In genomic region chr14:68633131-68633991, GRCh38 we compare ENCODE assay signal across 9 cellular contexts.
DNase-seq lines count a peak whose midpoint lies in the region; ATAC-seq and TF ChIP-seq lines count a peak whose summit lies in the region.
"Had no signal": no experiment of that assay in that cellular context is flagged by ENCODE, and none has a peak within 500 bp of the region (broad histone marks: within the 10 kb centered on the region; RNA-seq: fewer than 3 reads in every experiment).

No MANE protein-coding gene starts in this region.

- H2AFZ ChIP-seq in H9 (ENCODE audit: low read length) (no peak overlapping the region), smooth muscle cell (ENCODE audit: low read depth) (no peak overlapping the region)

- no peak for ATAC-seq in central memory CD8-positive, alpha-beta T cell (replicated peaks; ENCODE audit: extremely low read depth, poor library complexity, severe bottlenecking)
- no peak for ATAC-seq in left lobe of liver
- ATAC-seq in naive thymus-derived CD8-positive, alpha-beta T cell = no peak
- no peak for ATAC-seq in GM19035 (IDR thresholded peaks at IDR 0.05; ENCODE audit: unreplicated experiment)

- H3K27me3 ChIP-seq in H9 (ENCODE audit: insufficient read depth, low read length) (no peaks in the 10 kb centered on the region), smooth muscle cell (ENCODE audit: low read depth) (no peaks in the 10 kb centered on the region)

- H2BK15ac ChIP-seq in H9 (ENCODE audit: low read depth, low read length) = no peak overlapping the region

- H3K4me2 ChIP-seq in H9 (ENCODE audit: insufficient read depth, insufficient read length, low read length) (no peak overlapping the region), smooth muscle cell (no peak overlapping the region)

- H4K20me1 ChIP-seq in H9 (ENCODE audit: control insufficient read depth, insufficient read depth, insufficient read length) = no peaks in the 10 kb centered on the region
- no peaks in the 10 kb centered on the region for H4K20me1 ChIP-seq in smooth muscle cell (ENCODE audit: low read depth)

- H3K79me2 ChIP-seq in H9 (ENCODE audit: insufficient read depth, low read length) (no peaks in the 10 kb centered on the region), smooth muscle cell (ENCODE audit: low read depth) (no peaks in the 10 kb centered on the region)

- H3K36me3 Mint-ChIP-seq in H9 (ENCODE audit: insufficient read depth in 1 of 3, low read depth in 3 of 3) (no peaks in the 10 kb centered on the region; a peak in 1 of 7 replicates), CD14-positive monocyte (peaks cover 3 to 6% of the 10 kb centered on the region in 2 donors)
- peaks cover 4% of the 10 kb centered on the region for H3K36me3 Mint-ChIP-seq in central memory CD8-positive, alpha-beta T cell (ENCODE audit: insufficient read depth)
- H3K36me3 Mint-ChIP-seq in naive thymus-derived CD8-positive, alpha-beta T cell = no peaks in the 10 kb centered on the region

- no peak overlapping the region for H3K4me3 Mint-ChIP-seq in H9
- no peak overlapping the region for H3K4me3 Mint-ChIP-seq in central memory CD8-positive, alpha-beta T cell
- H3K4me3 Mint-ChIP-seq in naive thymus-derived CD8-positive, alpha-beta T cell = peak overlapping the region in 1 of 10 donors; percentile 60
- peak overlapping the region in 1 of 2 donors; percentile 23 for H3K4me3 Mint-ChIP-seq in CD14-positive monocyte

- H4K5ac ChIP-seq in H9 (ENCODE audit: insufficient read length, low read depth, low read length) = no peak overlapping the region

- intact Hi-C loops in CD14-positive monocyte (cut with micrococcal nuclease) = no loop called here

- no peak overlapping the region for H2BK5ac ChIP-seq in H9 (ENCODE audit: insufficient read length, low read length)

- H3K27ac Mint-ChIP-seq in H9 = peak overlapping the region in 1 of 3 experiments; percentile 92; a peak in 1 of 7 replicates
- H3K27ac Mint-ChIP-seq in central memory CD8-positive, alpha-beta T cell (ENCODE audit: low read depth) = peak overlapping the region; percentile 63
- peak overlapping the region in 1 of 10 donors; percentile 9 for H3K27ac Mint-ChIP-seq in naive thymus-derived CD8-positive, alpha-beta T cell
- peak overlapping the region in 1 of 7 donors; percentile 74 for H3K27ac Mint-ChIP-seq in CD14-positive monocyte

- H3K14ac ChIP-seq in H9 (ENCODE audit: insufficient read depth, low read length) = no peak overlapping the region; the same call in 1 of the 2 replicates

- H3K56ac ChIP-seq in H9 (ENCODE audit: insufficient read length, low read depth, low read length) = no peak overlapping the region

- H2BK12ac ChIP-seq in H9 (ENCODE audit: insufficient read length, low read depth, low read length) = no peak overlapping the region

- no peak overlapping the region for H3K9ac ChIP-seq in H9 (ENCODE audit: extremely low read depth, insufficient read length, low read length)
- no peak overlapping the region for H3K9ac ChIP-seq in smooth muscle cell (ENCODE audit: low read depth)

- H3K27me3 Mint-ChIP-seq in H9 (ENCODE audit: low read depth) (peaks cover 13% of the 10 kb centered on the region), CD14-positive monocyte (ENCODE audit: low read depth in 3 of 3) (peaks cover 10 to 23% (median 22%) of the 10 kb centered on the region in 3 donors)
- H3K27me3 Mint-ChIP-seq in central memory CD8-positive, alpha-beta T cell = no peaks in the 10 kb centered on the region
- no peaks in the 10 kb centered on the region for H3K27me3 Mint-ChIP-seq in naive thymus-derived CD8-positive, alpha-beta T cell

- H4K8ac ChIP-seq in H9 (replicated peaks; ENCODE audit: insufficient read length, low read depth, low read length) = no peak overlapping the region

- H3K4me1 Mint-ChIP-seq in H9 (peaks cover 29 to 35% of the 10 kb centered on the region in 2 experiments), CD14-positive monocyte (peaks cover 21% of the 10 kb centered on the region)
- H3K4me1 Mint-ChIP-seq in central memory CD8-positive, alpha-beta T cell = peaks cover 6% of the 10 kb centered on the region
- H3K4me1 Mint-ChIP-seq in naive thymus-derived CD8-positive, alpha-beta T cell = peaks cover 3 to 19% (median 10%) of the 10 kb centered on the region in 4 donors

- H3T11ph ChIP-seq in H9 (ENCODE audit: low read length) = no peak overlapping the region

- no CpG with 5 or more reads among the region's 15 CpGs for WGBS in H9 (ENCODE audit: extremely low coverage, insufficient read length, low lambda C conversion rate)
- WGBS in smooth muscle cell (ENCODE audit: low lambda C conversion rate) = 70% methylated on average over 15 of the region's 15 CpGs

- H2AK5ac ChIP-seq in H9 (ENCODE audit: insufficient read length, low read length) = no peak overlapping the region

- H3K36me3 ChIP-seq in smooth muscle cell (ENCODE audit: low read depth) = no peaks in the 10 kb centered on the region

- no peak overlapping the region for H3K4me3 ChIP-seq in smooth muscle cell

- TF ChIP-seq CTCF in H9 (conservative IDR thresholded peaks at IDR 0.05) (no peak), smooth muscle cell (IDR thresholded peaks at IDR 0.05; ENCODE audit: borderline replicate concordance, insufficient read depth, poor library complexity, severe bottlenecking) (no peak), CD14-positive monocyte (IDR thresholded peaks at IDR 0.05) (no peak)

- no peak overlapping the region for H4K91ac ChIP-seq in H9 (ENCODE audit: insufficient read length, low read depth, low read length)

- H3K18ac ChIP-seq in H9 (ENCODE audit: insufficient read length, low read depth, low read length) = no peak overlapping the region

- no peak overlapping the region for H2BK120ac ChIP-seq in H9 (ENCODE audit: low read depth, low read length, poor library complexity, severe bottlenecking)

- H3K9me3 ChIP-seq in H9 (ENCODE audit: control insufficient read depth, low read depth, low read length) (no peaks in the 10 kb centered on the region), smooth muscle cell (replicated peaks; ENCODE audit: low read depth) (no peaks in the 10 kb centered on the region)

- H3K23me2 ChIP-seq in H9 (ENCODE audit: insufficient read length, low read depth, low read length, poor library complexity, severe bottlenecking) = peaks cover 5% of the 10 kb centered on the region

- peak; percentile 20 for DNase-seq in H9
- DNase-seq in central memory CD8-positive, alpha-beta T cell (ENCODE audit: low spot score in 2 of 2) = no peak
- peak; percentile 43 for DNase-seq in left lobe of liver (ENCODE audit: low spot score)
- no peak for DNase-seq in smooth muscle cell (lab: John Stamatoyannopoulos, UW; ENCODE audit: unreplicated experiment)
- DNase-seq in naive thymus-derived CD8-positive, alpha-beta T cell = no peak
- no peak for DNase-seq in CD14-positive monocyte (ENCODE audit: low spot score)
- no peak for DNase-seq in NOMO-1 treated with dmso at 0.1 percent for 144 hours (lab: John Stamatoyannopoulos, UW; ENCODE audit: unreplicated experiment)

- H3K27ac ChIP-seq in H9 (ENCODE audit: insufficient read length, low read depth, low read length) (no peak overlapping the region), smooth muscle cell (ENCODE audit: low read depth) (peak overlapping the region; percentile 3)
- H3K27ac ChIP-seq: VCaP had no signal

- no peak overlapping the region for H3K23ac ChIP-seq in H9 (ENCODE audit: insufficient read length, low read depth, low read length)

- peaks cover 19% of the 10 kb centered on the region for H3F3A ChIP-seq in smooth muscle cell (ENCODE audit: low read depth)

- no peaks in the 10 kb centered on the region for H3K79me1 ChIP-seq in H9 (ENCODE audit: insufficient read depth, low read depth, low read length, poor library complexity, severe bottlenecking)

- POLR2A ChIA-PET in naive thymus-derived CD8-positive, alpha-beta T cell (lab: Charles Lee) = interaction anchor here (1.0 to 1.1 kb wide), 2 partner anchors 21 to 26 kb away, joined by 3 to 4 read pairs; no protein-coding TSS in a partner anchor

- H3K9me3 Mint-ChIP-seq in H9 = no peaks in the 10 kb centered on the region
- no peaks in the 10 kb centered on the region for H3K9me3 Mint-ChIP-seq in central memory CD8-positive, alpha-beta T cell
- H3K9me3 Mint-ChIP-seq in naive thymus-derived CD8-positive, alpha-beta T cell = no peaks in the 10 kb centered on the region
- peaks cover 0 to 2% (median 0%) of the 10 kb centered on the region in 7 donors for H3K9me3 Mint-ChIP-seq in CD14-positive monocyte

- H3K4me1 ChIP-seq in H9 (ENCODE audit: insufficient read depth, low read length) (no peaks in the 10 kb centered on the region), smooth muscle cell (ENCODE audit: low read depth) (peaks cover 14% of the 10 kb centered on the region)

- no peak overlapping the region for H3K4ac ChIP-seq in H9 (ENCODE audit: low read depth, low read length)

- no peak overlapping the region for H2BK20ac ChIP-seq in H9 (ENCODE audit: low read depth, low read length, poor library complexity, severe bottlenecking)

Comparison
In these comparisons a context has a peak if more than half of its experiments do, and no peak if none do; other contexts are left out.
1. DNase-seq: peak in H9 (single experiment) and left lobe of liver (single experiment); none in central memory CD8-positive, alpha-beta T cell (0 of 2), smooth muscle cell (single experiment), naive thymus-derived CD8-positive, alpha-beta T cell (0 of 10), CD14-positive monocyte (single experiment) and NOMO-1 treated with dmso at 0.1 percent for 144 hours (single experiment).